ENCODE assay signal across 9 cellular contexts in the genomic region with DNA sequence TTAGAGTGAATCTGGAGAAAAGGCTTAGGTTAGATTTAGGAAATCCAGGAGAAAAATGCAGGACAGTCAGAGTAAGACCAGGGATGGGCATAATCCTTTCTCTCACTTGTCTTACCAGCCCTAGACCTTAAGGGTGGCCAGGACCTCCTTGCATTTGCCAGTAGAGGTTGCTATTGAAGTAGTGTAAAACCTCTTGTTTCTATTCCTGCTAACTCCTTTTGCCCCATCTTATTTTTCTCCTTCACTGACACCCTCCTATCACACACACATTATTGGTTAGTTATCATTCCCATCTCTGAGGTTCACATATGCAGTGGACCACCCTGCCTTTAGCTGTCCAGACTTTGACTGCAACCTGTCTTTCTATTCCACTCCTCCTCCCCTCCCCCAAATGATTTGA.
DNase-seq lines count a peak whose midpoint lies in the region; ATAC-seq, FAIRE-seq and TF ChIP-seq lines count a peak whose summit lies in the region.
"Had no signal": no experiment of that assay in that cellular context is flagged by ENCODE, and none has a peak within 500 bp of the region (broad histone marks: within the 10 kb centered on the region; RNA-seq: fewer than 3 reads in every experiment).

No MANE protein-coding gene starts in this region.

- TF ChIP-seq CTCF in GM10266 (IDR thresholded peaks at IDR 0.05; ENCODE audit: control insufficient read depth, insufficient read depth, low read depth, missing control alignments) (peak; percentile 38), epithelial cell of proximal tubule (conservative IDR thresholded peaks at IDR 0.05; ENCODE audit: low read depth, low read length) (peak; percentile 56)

- no peak for FAIRE-seq in urothelium cell line (lab: Jason Lieb, UNC)

- ATAC-seq in sciatic nerve (peak; percentile 27), GM19351 (IDR thresholded peaks at IDR 0.05; ENCODE audit: unreplicated experiment) (no peak), HG02885 (IDR thresholded peaks at IDR 0.05; ENCODE audit: poor library complexity, unreplicated experiment) (no peak)

- DNase-seq in GM10266 (ENCODE audit: extremely low spot score) (peak; percentile 12), NCI-H226 (peak; percentile 38), epithelial cell of proximal tubule (ENCODE audit: low read depth) (no peak), sciatic nerve (ENCODE audit: low spot score) (no peak), urothelium cell line (ENCODE audit: low spot score) (no peak), posterior cingulate gyrus (no peak)
- DNase-seq: left cardiac atrium had no signal

- intact Hi-C loops in sciatic nerve (cut with DNase I), result no loop called here
- intact Hi-C loops in posterior cingulate gyrus (cut with DNase I), result no loop called here

- H3K4me3 ChIP-seq in epithelial cell of proximal tubule (ENCODE audit: low read depth, low read length), result no peak overlapping the region

Comparison
In these comparisons a context has a peak if more than half of its experiments do, and no peak if none do; other contexts are left out.
1. DNase-seq: peak in GM10266 (single experiment) and NCI-H226 (single experiment); none in epithelial cell of proximal tubule (single experiment), sciatic nerve (single experiment), urothelium cell line (single experiment) and posterior cingulate gyrus (0 of 10).